2 cellular contexts compared by ENCODE assay signal in the genomic region with DNA sequence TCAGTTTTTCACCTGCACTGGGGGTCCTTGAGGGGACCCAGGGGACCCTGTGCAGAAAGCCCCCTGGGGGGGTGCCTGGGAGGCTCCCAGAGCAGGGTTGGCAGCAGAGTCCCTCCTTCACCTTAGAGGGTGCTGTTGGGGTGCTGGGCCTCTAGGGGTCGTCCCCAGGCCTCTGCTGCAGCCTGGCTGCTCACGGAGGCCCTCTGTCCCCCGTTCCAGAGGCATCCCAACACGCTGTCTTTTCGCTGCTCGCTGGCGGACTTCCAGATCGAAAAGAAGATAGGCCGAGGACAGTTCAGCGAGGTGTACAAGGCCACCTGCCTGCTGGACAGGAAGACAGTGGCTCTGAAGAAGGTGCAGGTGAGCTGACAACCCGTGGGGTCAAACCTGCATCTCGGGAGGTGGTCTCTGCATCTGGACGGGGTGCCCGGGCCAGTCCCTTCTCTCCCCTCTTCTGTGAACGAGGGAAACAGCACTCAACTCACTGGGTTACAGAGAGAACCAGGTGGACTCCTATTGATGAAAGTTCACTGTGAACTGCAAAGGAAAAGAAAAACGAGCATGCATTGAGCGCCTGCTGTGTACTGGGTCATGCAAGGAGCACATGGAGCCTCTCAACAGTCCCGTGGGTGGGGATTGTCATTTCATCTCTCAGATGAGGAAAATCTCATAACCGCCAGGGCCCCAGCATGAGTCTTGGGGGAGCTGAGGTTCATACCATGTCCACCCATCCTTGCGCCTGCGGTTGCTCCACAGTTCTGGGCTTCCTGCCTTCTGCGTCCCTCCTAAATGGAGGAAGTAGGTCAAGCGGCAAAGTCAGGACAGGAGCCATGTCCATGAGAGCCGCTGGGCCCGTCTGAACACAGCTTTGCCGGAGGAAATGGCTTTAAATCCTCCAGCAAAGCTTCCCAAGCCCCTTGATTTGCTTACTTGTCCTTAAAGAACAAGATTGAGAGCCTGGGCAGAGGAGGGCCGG.
TF ChIP-seq lines count a peak whose summit lies in the region.

No MANE protein-coding gene starts in this region.

TF ChIP-seq in HepG2, 621 proteins besides CTCF, POLR2A, EP300 and RAD21:
- TF ChIP-seq TFE3 (CRISPR knock-in tag; IDR thresholded peaks at IDR 0.05) = no peak
- TF ChIP-seq ZKSCAN8 (CRISPR knock-in tag; IDR thresholded peaks at IDR 0.05; ENCODE audit: borderline replicate concordance) = 0 out of 2 replicates have a peak, but pooled peaks have one; percentile 33
- no peak for TF ChIP-seq ZNF501 (CRISPR knock-in tag; IDR thresholded peaks at IDR 0.05)
- TF ChIP-seq, protein P1, sequence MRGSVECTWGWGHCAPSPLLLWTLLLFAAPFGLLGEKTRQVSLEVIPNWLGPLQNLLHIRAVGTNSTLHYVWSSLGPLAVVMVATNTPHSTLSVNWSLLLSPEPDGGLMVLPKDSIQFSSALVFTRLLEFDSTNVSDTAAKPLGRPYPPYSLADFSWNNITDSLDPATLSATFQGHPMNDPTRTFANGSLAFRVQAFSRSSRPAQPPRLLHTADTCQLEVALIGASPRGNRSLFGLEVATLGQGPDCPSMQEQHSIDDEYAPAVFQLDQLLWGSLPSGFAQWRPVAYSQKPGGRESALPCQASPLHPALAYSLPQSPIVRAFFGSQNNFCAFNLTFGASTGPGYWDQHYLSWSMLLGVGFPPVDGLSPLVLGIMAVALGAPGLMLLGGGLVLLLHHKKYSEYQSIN (CRISPR knock-in tag; IDR thresholded peaks at IDR 0.05; ENCODE audit: borderline replicate concordance) = no peak
- TF ChIP-seq RARA (CRISPR knock-in tag; IDR thresholded peaks at IDR 0.05) = no peak
- TF ChIP-seq ZNF33B (CRISPR knock-in tag; IDR thresholded peaks at IDR 0.05) = no peak
- TF ChIP-seq RBM22 (optimal IDR thresholded peaks at IDR 0.05; ENCODE audit: low read length) = peak; percentile 74
- peak; percentile 52 for TF ChIP-seq AGO2 (optimal IDR thresholded peaks at IDR 0.05; ENCODE audit: low read depth, low read length)
- TF ChIP-seq, protein P2, sequence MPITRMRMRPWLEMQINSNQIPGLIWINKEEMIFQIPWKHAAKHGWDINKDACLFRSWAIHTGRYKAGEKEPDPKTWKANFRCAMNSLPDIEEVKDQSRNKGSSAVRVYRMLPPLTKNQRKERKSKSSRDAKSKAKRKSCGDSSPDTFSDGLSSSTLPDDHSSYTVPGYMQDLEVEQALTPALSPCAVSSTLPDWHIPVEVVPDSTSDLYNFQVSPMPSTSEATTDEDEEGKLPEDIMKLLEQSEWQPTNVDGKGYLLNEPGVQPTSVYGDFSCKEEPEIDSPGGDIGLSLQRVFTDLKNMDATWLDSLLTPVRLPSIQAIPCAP (CRISPR knock-in tag; IDR thresholded peaks at IDR 0.05; ENCODE audit: low read depth) = no peak
- TF ChIP-seq RBM39 (IDR thresholded peaks at IDR 0.05; ENCODE audit: low read depth, low read length, poor library complexity, severe bottlenecking) = no peak
- no peak for TF ChIP-seq CENPBD1 (CRISPR knock-in tag; IDR thresholded peaks at IDR 0.05; ENCODE audit: borderline replicate concordance, low read depth)
- TF ChIP-seq ZSCAN12 (CRISPR knock-in tag; IDR thresholded peaks at IDR 0.05) = no peak
- no peak for TF ChIP-seq TOE1 (CRISPR knock-in tag; IDR thresholded peaks at IDR 0.05)
- no peak for TF ChIP-seq FOXA1 (IDR thresholded peaks at IDR 0.05)
- no peak for TF ChIP-seq FOXA1 (CRISPR knock-in tag; IDR thresholded peaks at IDR 0.05)
- no peak for TF ChIP-seq STAG1 (CRISPR knock-in tag; IDR thresholded peaks at IDR 0.05)

TF ChIP-seq in GM12878, 131 proteins besides CTCF, POLR2A, EP300 and RAD21:
- TF ChIP-seq SPI1 (IDR thresholded peaks at IDR 0.05; ENCODE audit: borderline replicate concordance, insufficient read depth, low read depth, low read length) (no peak), TAF1 (IDR thresholded peaks at IDR 0.05; ENCODE audit: borderline replicate concordance, low read depth, low read length) (no peak), POLR2AphosphoS5 (IDR thresholded peaks at IDR 0.05; ENCODE audit: low read length) (0 out of 2 replicates have a peak, but pooled peaks have one; percentile 2)
